In genomic region chr17:78341559-78342437, GRCh38 we compare ENCODE assay signal across 8 cellular contexts. TPM values are rescaled to one million over a fixed set of nuclear protein-coding genes. Genes with fewer than 3 reads are reported as not detected.
DNase-seq lines count a peak whose midpoint lies in the region; ATAC-seq, FAIRE-seq and TF ChIP-seq lines count a peak whose summit lies in the region.

No MANE protein-coding gene starts in this region.

- H3K27ac ChIP-seq in right atrium auricular region (peak overlapping the region; percentile 91), pancreas (peak overlapping the region; percentile 77 to 85 (median 79))

- no peaks in the 10 kb centered on the region for H3K36me3 ChIP-seq in right atrium auricular region
- no peaks in the 10 kb centered on the region for H3K36me3 ChIP-seq in pancreas

- intact Hi-C loops in pancreas (cut with DNase I), result no loop called here

- H3K4me3 ChIP-seq in right atrium auricular region (peak overlapping the region; percentile 10 to 52), pancreas (peak overlapping the region in 2 of 4 donors; percentile 39 to 42)

- 8 to 9% methylated on average over 47 to 95 of the region's 95 CpGs for WGBS in pancreas, 2 donors

- peak; percentile 69 to 81 (median 73) for ATAC-seq in pancreas
- ATAC-seq in HG02642 (IDR thresholded peaks at IDR 0.05; ENCODE audit: poor library complexity, unreplicated experiment), result no peak
- ATAC-seq in GM19324 (IDR thresholded peaks at IDR 0.05; ENCODE audit: low FRiP score, unreplicated experiment), result no peak
- no peak for ATAC-seq in HG02678 (IDR thresholded peaks at IDR 0.05; ENCODE audit: unreplicated experiment)

- H3K27me3 ChIP-seq in right atrium auricular region (no peaks in the 10 kb centered on the region), pancreas (no peaks in the 10 kb centered on the region)

- DNase-seq in CD1c-positive myeloid dendritic cell (ENCODE audit: extremely low spot score), result peak; percentile 59
- no peak for DNase-seq in HTR-8/SVneo (ENCODE audit: insufficient read length, low spot score)
- DNase-seq in anterior cingulate cortex (lab: John Stamatoyannopoulos, UW), result peak in 45 of 58 donors; percentile 21 to 84 (median 57)
- DNase-seq in right atrium auricular region (ENCODE audit: low spot score), result no peak
- DNase-seq in pancreas, result peak; percentile 74 to 91 (median 83)

- peak in 1 of 2 donors; percentile 32 for TF ChIP-seq CTCF in right atrium auricular region (IDR thresholded peaks at IDR 0.05)
- no peak for TF ChIP-seq CTCF in pancreas (IDR thresholded peaks at IDR 0.05)

- H3K9me3 ChIP-seq in right atrium auricular region (no peaks in the 10 kb centered on the region), pancreas (no peaks in the 10 kb centered on the region)

- FAIRE-seq in HTR-8/SVneo (lab: Jason Lieb, UNC), result peak; percentile 66
- no peak for FAIRE-seq in pancreas (lab: Jason Lieb, UNC)

- H3K4me1 ChIP-seq in right atrium auricular region (peaks cover 0 to 45% of the 10 kb centered on the region in 2 donors), pancreas (peaks cover 9 to 38% (median 24%) of the 10 kb centered on the region in 3 donors)

RNA-seq across cellular contexts. Expression of gene SOCS3, which starts 18.1 kb away (rescaled TPM):
- total RNA-seq in right atrium auricular region (10 to 100 TPM; 39.9 to 56.8 TPM), pancreas (10 to 100 TPM in 4 of 6 donors, 1 to 10 TPM in 2; 5.7 to 32.6 (median 18.0) TPM)
- polyA plus RNA-seq in pancreas, result 10 to 100 TPM; 28.5 to 53.3 TPM

RNA-seq across cellular contexts. Expression of gene PGS1, which starts 36.7 kb away (rescaled TPM):
- total RNA-seq in right atrium auricular region (10 to 100 TPM; 21.2 to 21.8 TPM), pancreas (10 to 100 TPM; 11.2 to 21.9 (median 13.4) TPM)
- 10 to 100 TPM; 17.2 to 22.7 TPM for polyA plus RNA-seq in pancreas

Comparison
In these comparisons a context has a peak if more than half of its experiments do, and no peak if none do; other contexts are left out.
1. DNase-seq: peak in CD1c-positive myeloid dendritic cell (single experiment), anterior cingulate cortex (45 of 58) and pancreas (6 of 6); none in HTR-8/SVneo (single experiment) and right atrium auricular region (single experiment).
2. ATAC-seq: peak in pancreas (4 of 4); none in HG02642 (single experiment), GM19324 (single experiment) and HG02678 (single experiment).